In the genomic region with DNA sequence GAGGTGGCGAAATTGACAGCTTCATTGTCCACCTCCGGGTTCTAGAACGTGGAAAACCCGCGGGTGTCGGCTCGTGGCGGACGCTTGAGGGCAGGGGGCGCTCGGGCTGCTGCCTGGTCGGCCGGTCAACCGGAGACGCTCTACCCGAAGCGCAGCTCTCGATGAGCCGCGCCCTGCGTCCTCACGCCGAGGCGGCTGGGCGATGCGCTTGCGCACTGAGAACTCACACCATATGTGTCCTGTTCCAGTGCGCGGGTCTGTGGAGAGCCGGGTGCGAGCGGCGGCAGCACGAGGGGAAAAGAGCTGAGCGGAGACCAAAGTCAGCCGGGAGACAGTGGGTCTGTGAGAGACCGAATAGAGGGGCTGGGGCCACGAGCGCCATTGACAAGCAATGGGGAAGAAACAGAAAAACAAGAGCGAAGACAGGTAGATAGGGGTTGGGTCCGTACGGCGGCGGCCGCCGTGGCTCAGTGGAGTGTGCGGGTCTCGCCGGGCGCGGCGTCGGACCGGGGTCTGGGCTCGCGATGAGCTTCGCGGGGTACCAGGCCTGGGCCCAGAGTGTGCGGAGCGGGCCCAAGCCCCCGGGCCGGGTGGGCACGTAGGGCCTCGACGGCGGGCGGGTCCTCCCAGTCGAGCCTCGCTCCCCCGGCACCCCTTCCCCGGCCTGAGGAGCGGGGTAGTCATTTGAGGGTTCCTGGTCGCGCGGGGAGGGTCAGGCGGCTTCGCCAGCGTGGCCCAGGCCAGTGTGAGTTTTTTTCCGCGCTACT, we compare ENCODE assay signal across 8 cellular contexts. TPM values are rescaled to one million over a fixed set of nuclear protein-coding genes. Genes with fewer than 3 reads are reported as not detected.
DNase-seq lines count a peak whose midpoint lies in the region; ATAC-seq and TF ChIP-seq lines count a peak whose summit lies in the region.

A gene with protein sequence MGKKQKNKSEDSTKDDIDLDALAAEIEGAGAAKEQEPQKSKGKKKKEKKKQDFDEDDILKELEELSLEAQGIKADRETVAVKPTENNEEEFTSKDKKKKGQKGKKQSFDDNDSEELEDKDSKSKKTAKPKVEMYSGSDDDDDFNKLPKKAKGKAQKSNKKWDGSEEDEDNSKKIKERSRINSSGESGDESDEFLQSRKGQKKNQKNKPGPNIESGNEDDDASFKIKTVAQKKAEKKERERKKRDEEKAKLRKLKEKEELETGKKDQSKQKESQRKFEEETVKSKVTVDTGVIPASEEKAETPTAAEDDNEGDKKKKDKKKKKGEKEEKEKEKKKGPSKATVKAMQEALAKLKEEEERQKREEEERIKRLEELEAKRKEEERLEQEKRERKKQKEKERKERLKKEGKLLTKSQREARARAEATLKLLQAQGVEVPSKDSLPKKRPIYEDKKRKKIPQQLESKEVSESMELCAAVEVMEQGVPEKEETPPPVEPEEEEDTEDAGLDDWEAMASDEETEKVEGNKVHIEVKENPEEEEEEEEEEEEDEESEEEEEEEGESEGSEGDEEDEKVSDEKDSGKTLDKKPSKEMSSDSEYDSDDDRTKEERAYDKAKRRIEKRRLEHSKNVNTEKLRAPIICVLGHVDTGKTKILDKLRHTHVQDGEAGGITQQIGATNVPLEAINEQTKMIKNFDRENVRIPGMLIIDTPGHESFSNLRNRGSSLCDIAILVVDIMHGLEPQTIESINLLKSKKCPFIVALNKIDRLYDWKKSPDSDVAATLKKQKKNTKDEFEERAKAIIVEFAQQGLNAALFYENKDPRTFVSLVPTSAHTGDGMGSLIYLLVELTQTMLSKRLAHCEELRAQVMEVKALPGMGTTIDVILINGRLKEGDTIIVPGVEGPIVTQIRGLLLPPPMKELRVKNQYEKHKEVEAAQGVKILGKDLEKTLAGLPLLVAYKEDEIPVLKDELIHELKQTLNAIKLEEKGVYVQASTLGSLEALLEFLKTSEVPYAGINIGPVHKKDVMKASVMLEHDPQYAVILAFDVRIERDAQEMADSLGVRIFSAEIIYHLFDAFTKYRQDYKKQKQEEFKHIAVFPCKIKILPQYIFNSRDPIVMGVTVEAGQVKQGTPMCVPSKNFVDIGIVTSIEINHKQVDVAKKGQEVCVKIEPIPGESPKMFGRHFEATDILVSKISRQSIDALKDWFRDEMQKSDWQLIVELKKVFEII (plus strand): TSS at position 226 of the 767 bp plus-strand sequence. CDS start 166 bp downstream, at position 392.

- intact Hi-C loops in colonic mucosa (cut with DNase I) = loop anchor here (5.0 to 10.0 kb wide), 2 partner anchors 153 to 155 kb away; a partner anchor contains a TSS

- H3K9me3 ChIP-seq in colonic mucosa = no peaks in the 10 kb centered on the region

- H3K27me3 ChIP-seq in colonic mucosa (no peaks in the 10 kb centered on the region), layer of hippocampus (ENCODE audit: control insufficient read depth, insufficient read depth, low read length) (no peaks in the 10 kb centered on the region)

- H3K27ac ChIP-seq in C4-2B (peak within 1 kb of the TSS; percentile 86), colonic mucosa (peak within 1 kb of the TSS; percentile 91), layer of hippocampus (ENCODE audit: low read depth, low read length) (peak within 1 kb of the TSS; percentile 88)

- H3K36me3 ChIP-seq in colonic mucosa = peaks cover 3% of the 10 kb centered on the region

- peak within 1 kb of the TSS; percentile 89 to 92 for H3K9ac ChIP-seq in colonic mucosa (ENCODE audit: low read depth in 2 of 2, low read length in 2 of 2)

- TF ChIP-seq CTCF in C4-2B (conservative IDR thresholded peaks at IDR 0.05) = peak; percentile 91
- peak; percentile 57 for TF ChIP-seq CTCF in colonic mucosa (IDR thresholded peaks at IDR 0.05)

- peaks cover 11% of the 10 kb centered on the region for H3K4me1 ChIP-seq in colonic mucosa

- peak; percentile 65 for ATAC-seq in GM19324 (IDR thresholded peaks at IDR 0.05; ENCODE audit: low FRiP score, unreplicated experiment)
- peak; percentile 57 for ATAC-seq in HG03460 (IDR thresholded peaks at IDR 0.05; ENCODE audit: unreplicated experiment)

- H3K4me3 ChIP-seq in colonic mucosa = peak within 1 kb of the TSS; percentile 95

- DNase-seq in NCI-H524 (lab: John Stamatoyannopoulos, UW) (peak; percentile 89 to 95), colonic mucosa (peak; percentile 97)
- DNase-seq in activated CD4-positive, alpha-beta T cell treated with anti-CD3 and anti-CD28 coated beads for 4 hours = peak; percentile 91 to 95
- DNase-seq in stimulated activated CD4-positive, alpha-beta T cell treated with anti-CD3 and anti-CD28 coated beads, Interleukin-1b, Interleukin-23, amount 100 ng/mL, for 24 hours (ENCODE audit: low read depth in 4 of 4, low spot score in 1 of 4) = peak; percentile 75 to 89 (median 86)

RNA-seq across cellular contexts. Expression of the gene that starts here (rescaled TPM):
- 10 to 100 TPM; 27.1 to 40.5 TPM for total RNA-seq in colonic mucosa

Comparison
In these comparisons a context has a peak if more than half of its experiments do, and no peak if none do; other contexts are left out.
1. Peak in every context shown above with its lines: DNase-seq, ATAC-seq, H3K4me3 ChIP-seq and H3K27ac ChIP-seq.